Comparison of ENCODE assay signal across 8 cellular contexts in genomic region chr9:114382951-114383865, GRCh38. TPM values are rescaled to one million over a fixed set of nuclear protein-coding genes. Genes with fewer than 3 reads are reported as not detected.
A peak's percentile ranks its signal among the peaks of the same experiment; 100 is the strongest.
DNase-seq lines count a peak whose midpoint lies in the region; ATAC-seq and TF ChIP-seq lines count a peak whose summit lies in the region.

No MANE protein-coding gene starts in this region.

- H3K4me3 ChIP-seq in OCI-LY7 (ENCODE audit: low read depth, low read length, poor library complexity, severe bottlenecking) (peak overlapping the region; percentile 76), iPS-18a (ENCODE audit: low read length) (no peak overlapping the region), BE2C (ENCODE audit: low read depth, low read length) (no peak overlapping the region)

- no peak overlapping the region for H2AFZ ChIP-seq in OCI-LY7 (ENCODE audit: low read length)

- no peaks in the 10 kb centered on the region for H3K9me2 ChIP-seq in OCI-LY7 (ENCODE audit: insufficient read depth, low read length)

- no TSS peak for BruUV-seq in OCI-LY7 (replicated peaks; lab: Mats Ljungman, UMichigan)

- POLR2A ChIA-PET in OCI-LY7 (lab: Charles Lee) = interaction anchor here (0.6 to 8.2 kb wide), 5 partner anchors 10 to 159 kb away, joined by 3 to 275 read pairs (median 11); no protein-coding TSS in a partner anchor

- peaks cover 63% of the 10 kb centered on the region for H3K4me1 ChIP-seq in OCI-LY7 (ENCODE audit: insufficient read depth, low read length, poor library complexity, severe bottlenecking)
- H3K4me1 ChIP-seq in iPS-18a (ENCODE audit: control insufficient read depth, low read depth, low read length) = peaks cover 48% of the 10 kb centered on the region
- H3K4me1 ChIP-seq in BE2C = 0 out of 2 replicates have a peak, but pooled peaks cover 4% of the 10 kb centered on the region

- peak overlapping the region; percentile 83 for H3K4me2 ChIP-seq in OCI-LY7 (ENCODE audit: low read length)

- no peak; the same call in none of the 2 replicates for TF ChIP-seq CTCF in OCI-LY7 (conservative IDR thresholded peaks at IDR 0.05; ENCODE audit: low read length)
- no peak for TF ChIP-seq CTCF in BE2C (IDR thresholded peaks at IDR 0.05; ENCODE audit: low read depth, low read length)

- H3K79me2 ChIP-seq in OCI-LY7 (ENCODE audit: insufficient read depth, low read depth, low read length) = peaks cover 95% of the 10 kb centered on the region

- H3K27ac ChIP-seq in OCI-LY7 (ENCODE audit: low read depth, low read length, poor library complexity, severe bottlenecking) = peak overlapping the region; percentile 97
- no peak overlapping the region for H3K27ac ChIP-seq in iPS-18a (ENCODE audit: low read length)

- H3K36me3 ChIP-seq in OCI-LY7 (ENCODE audit: insufficient read depth, low read length) (peaks cover 78% of the 10 kb centered on the region), iPS-18a (ENCODE audit: control insufficient read depth, low read depth, low read length) (no peaks in the 10 kb centered on the region), BE2C (no peaks in the 10 kb centered on the region)

- H3K9me3 ChIP-seq in OCI-LY7 (ENCODE audit: low read length) (no peaks in the 10 kb centered on the region), iPS-18a (ENCODE audit: control insufficient read depth, low read depth, low read length) (no peaks in the 10 kb centered on the region), BE2C (no peaks in the 10 kb centered on the region)

- no peak for DNase-seq in OCI-LY7 (ENCODE audit: low spot score)
- peak; percentile 72 for DNase-seq in activated naive CD4-positive, alpha-beta T cell treated with anti-CD3 and anti-CD28 coated beads, Interleukin-2, amount 50 U/mL, for 16 hours
- DNase-seq in stimulated activated CD4-positive, alpha-beta T cell treated with anti-CD3 and anti-CD28 coated beads, Interleukin-4, amount 100 ng/mL, for 1 hour = peak; percentile 83
- no peak for DNase-seq in BE2C
- no peak for DNase-seq in NCI-H2081 (lab: John Stamatoyannopoulos, UW)

- intact Hi-C loops in OCI-LY7 (cut with micrococcal nuclease; ENCODE audit: unreplicated experiment) = no loop called here

- CTCF ChIA-PET in OCI-LY7 (lab: Charles Lee; ENCODE audit: unreplicated experiment) = no interaction called here

- peak overlapping the region; percentile 9 for H3K9ac ChIP-seq in iPS-18a (ENCODE audit: low read length)

- TF ChIP-seq POLR2A in GM18526 (IDR thresholded peaks at IDR 0.05; ENCODE audit: extremely low read depth, insufficient read length) = peak; percentile 47

- H3K27me3 ChIP-seq in iPS-18a (ENCODE audit: control insufficient read depth, insufficient read depth, low read length) = no peaks in the 10 kb centered on the region
- no peaks in the 10 kb centered on the region for H3K27me3 ChIP-seq in BE2C

- H4K20me1 ChIP-seq in OCI-LY7 (ENCODE audit: insufficient read depth, low read length) = no peaks in the 10 kb centered on the region

- no peak for ATAC-seq in GM19328 (IDR thresholded peaks at IDR 0.05; ENCODE audit: unreplicated experiment)

RNA-seq across cellular contexts. Expression of gene AKNA, which starts 4.6 kb away (rescaled TPM):
- 53.8 and 61.4 TPM in 2 replicates for total RNA-seq in OCI-LY7 (2014; rRNA removed; shearing (Covaris generic))
- 187 and 203 TPM in 2 replicates for total RNA-seq in OCI-LY7 (2022)
- polyA plus RNA-seq in BE2C (2012; ENCODE audit: insufficient read depth, insufficient read length, low read depth) = 23.9 TPM

RNA-seq across cellular contexts. Expression of gene ORM2, which starts 53.5 kb away (rescaled TPM):
- not detected in 2 replicates for total RNA-seq in OCI-LY7 (2014; rRNA removed; shearing (Covaris generic))
- not detected in 2 replicates for total RNA-seq in OCI-LY7 (2022)
- not detected for polyA plus RNA-seq in BE2C (2012; ENCODE audit: insufficient read depth, insufficient read length, low read depth)

Comparison
In these comparisons a context has a peak if more than half of its experiments do, and no peak if none do; other contexts are left out.
1. DNase-seq: peak in activated naive CD4-positive, alpha-beta T cell treated with anti-CD3 and anti-CD28 coated beads, Interleukin-2, amount 50 U/mL, for 16 hours (single experiment) and stimulated activated CD4-positive, alpha-beta T cell treated with anti-CD3 and anti-CD28 coated beads, Interleukin-4, amount 100 ng/mL, for 1 hour (single experiment); none in OCI-LY7 (single experiment), BE2C (single experiment) and NCI-H2081 (0 of 2).